ENCODE assay signal across 18 cellular contexts in genomic region chr2:128202791-128203190, GRCh38.
"Had no signal": no experiment of that assay in that cellular context is flagged by ENCODE, and none has a peak within 500 bp of the region (broad histone marks: within the 10 kb centered on the region; RNA-seq: fewer than 3 reads in every experiment).

No MANE protein-coding gene starts in this region.

- DNase-seq: activated CD4-positive, alpha-beta T cell treated with anti-CD3 and anti-CD28 coated beads for 1 hour; activated CD4-positive, alpha-beta T cell treated with anti-CD3 and anti-CD28 coated beads, Interleukin-2, amount 50 U/mL, for 1 hour; activated T-cell treated with anti-CD3 and anti-CD28 coated beads, Interleukin-2, amount 50 U/mL, for 1 hour; adrenal gland; endodermal cell; hypothalamus; ovary; psoas muscle; stimulated activated CD4-positive, alpha-beta T cell treated with anti-CD3 and anti-CD28 coated beads, Interleukin-4, amount 100 ng/mL, for 24 hours; stimulated activated naive CD8-positive, alpha-beta T cell treated with anti-CD3 and anti-CD28 coated beads, Interleukin-15, Interleukin-2, amounts not matched to agents 100 U/mL and 50 U/mL, for 24 hours; T-cell had no signal

- H3K27ac ChIP-seq: adrenal gland, ascending aorta, coronary artery, epithelial cell of prostate, gastroesophageal sphincter, ovary, psoas muscle, right atrium auricular region had no signal

- H3K4me1 ChIP-seq: adrenal gland, ascending aorta, psoas muscle had no signal

- H3K9me3 ChIP-seq: adrenal gland, ascending aorta, gastroesophageal sphincter, ovary had no signal

- ATAC-seq: activated naive CD4-positive, alpha-beta T cell treated with anti-CD3 and anti-CD28 coated beads, Interleukin-2, amount 50 U/mL, for 72 hours; activated T-helper 17 cell treated with anti-CD3 and anti-CD28 coated beads, Interleukin-2, amount 50 U/mL, for 72 hours; gastroesophageal sphincter; psoas muscle; stimulated activated naive CD8-positive, alpha-beta T cell treated with anti-CD3 and anti-CD28 coated beads, Interleukin-15, Interleukin-2, amounts not matched to agents 100 U/mL and 50 U/mL, for 24 hours; T-cell had no signal

- H3K4me3 ChIP-seq: adrenal gland, ascending aorta, coronary artery, gastroesophageal sphincter, ovary, psoas muscle, right atrium auricular region had no signal

- H3K27me3 ChIP-seq: adrenal gland, ascending aorta, gastroesophageal sphincter, ovary, right atrium auricular region had no signal

- H3K36me3 ChIP-seq: adrenal gland, ascending aorta, gastroesophageal sphincter, ovary, right atrium auricular region had no signal
